In the genomic region with DNA sequence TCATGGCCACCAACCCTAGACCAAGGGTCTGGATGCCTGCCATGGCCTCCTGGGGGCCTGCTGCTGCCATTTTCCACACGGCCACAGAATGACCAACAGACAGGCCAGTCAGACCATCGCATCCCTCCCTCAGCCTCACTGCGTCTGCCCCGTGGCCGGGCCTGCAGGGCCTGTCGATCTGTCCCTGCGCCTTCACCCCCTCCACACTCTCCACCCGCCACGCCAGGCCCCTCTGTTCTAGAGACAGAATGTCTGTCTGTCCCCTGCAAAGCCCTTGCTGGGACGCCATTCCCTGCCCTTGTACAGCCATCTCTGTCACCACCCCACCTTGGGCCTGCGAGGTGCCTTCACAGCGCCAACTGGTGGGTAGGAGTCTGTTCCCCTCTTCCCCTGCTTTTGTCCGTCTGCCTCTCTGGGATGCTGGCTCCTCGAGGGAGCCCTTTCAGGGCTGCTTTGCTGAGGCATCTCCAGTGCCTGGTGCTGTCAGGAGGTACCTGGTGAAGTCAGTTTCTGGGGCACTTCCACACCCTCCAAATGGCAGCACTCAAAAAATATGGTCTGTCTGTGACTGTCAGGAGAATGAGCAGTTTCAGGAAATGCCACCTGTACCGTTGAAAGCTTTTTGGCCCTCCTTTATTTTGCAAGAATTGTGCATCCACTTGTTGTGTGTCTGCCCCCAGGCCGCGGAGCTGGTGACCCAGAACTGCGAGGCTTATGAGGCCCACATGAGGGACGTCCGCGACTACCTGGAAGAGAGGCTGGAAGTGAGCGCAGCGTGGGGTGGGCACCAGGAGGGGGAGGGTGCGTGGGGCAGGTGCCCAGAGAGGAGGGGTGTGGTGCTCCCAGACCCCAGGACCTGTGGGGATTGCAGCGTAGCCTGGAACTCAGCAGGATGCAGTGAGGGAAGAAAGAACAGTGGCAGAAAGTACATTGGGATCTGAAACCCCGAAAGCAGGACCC, we compare ENCODE assay signal across 1 cellular context.
TF ChIP-seq lines count a peak whose summit lies in the region.

No MANE protein-coding gene starts in this region.

TF ChIP-seq in H1, 55 proteins besides CTCF, POLR2A, EP300 and RAD21:
- no peak for TF ChIP-seq KDM5A (IDR thresholded peaks at IDR 0.05; ENCODE audit: low read length)
- no peak for TF ChIP-seq GABPA (IDR thresholded peaks at IDR 0.05; ENCODE audit: borderline replicate concordance, insufficient read depth, low read length)
- no peak for TF ChIP-seq HDAC6 (IDR thresholded peaks at IDR 0.05; ENCODE audit: low read depth, low read length)
- no peak for TF ChIP-seq KDM4A (IDR thresholded peaks at IDR 0.05; ENCODE audit: low read depth, low read length, severe bottlenecking)
- TF ChIP-seq USF2 (IDR thresholded peaks at IDR 0.05; ENCODE audit: low read length), result no peak
- TF ChIP-seq TCF12 (IDR thresholded peaks at IDR 0.05; ENCODE audit: low read depth, low read length), result no peak
